Comparison of ENCODE assay signal across 8 cellular contexts in the genomic region with DNA sequence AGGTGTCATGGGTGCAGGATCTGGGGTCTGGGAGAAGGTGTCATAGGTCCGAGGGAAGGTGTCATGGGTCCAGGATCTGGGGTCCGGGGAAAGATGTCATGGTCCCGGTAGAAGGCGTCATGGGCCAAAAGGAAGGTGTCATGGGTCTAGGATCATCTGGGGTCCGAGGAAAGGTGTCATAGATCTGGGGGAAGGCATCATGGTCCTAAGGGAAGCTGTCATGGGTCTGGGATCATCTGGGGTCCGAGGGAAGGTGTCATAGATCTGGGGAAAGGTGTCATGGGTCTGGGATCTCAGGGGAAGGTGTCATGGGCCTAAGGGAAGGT. TPM values are rescaled to one million over a fixed set of nuclear protein-coding genes. Genes with fewer than 3 reads are reported as not detected.
A peak's percentile ranks its signal among the peaks of the same experiment; 100 is the strongest.
DNase-seq lines count a peak whose midpoint lies in the region; ATAC-seq and TF ChIP-seq lines count a peak whose summit lies in the region.

No MANE protein-coding gene starts in this region.

- POLR2A ChIA-PET in activated CD4-positive, alpha-beta T cell treated with anti-CD3 and anti-CD28 coated beads for 36 hours (lab: Charles Lee) = no interaction called here

- peak overlapping the region; percentile 79 for H3K4me3 Mint-ChIP-seq in activated CD4-positive, alpha-beta T cell treated with anti-CD3 and anti-CD28 coated beads for 36 hours
- H3K4me3 Mint-ChIP-seq in activated naive CD8-positive, alpha-beta T cell treated with anti-CD3 and anti-CD28 coated beads for 36 hours = peak overlapping the region; percentile 78

- peaks cover 13% of the 10 kb centered on the region for H3K36me3 Mint-ChIP-seq in activated CD4-positive, alpha-beta T cell treated with anti-CD3 and anti-CD28 coated beads for 36 hours (ENCODE audit: low read depth)
- peaks cover 11% of the 10 kb centered on the region for H3K36me3 Mint-ChIP-seq in activated naive CD8-positive, alpha-beta T cell treated with anti-CD3 and anti-CD28 coated beads for 36 hours

- peaks cover 22% of the 10 kb centered on the region for H3K4me1 Mint-ChIP-seq in activated CD4-positive, alpha-beta T cell treated with anti-CD3 and anti-CD28 coated beads for 36 hours
- peaks cover 25% of the 10 kb centered on the region for H3K4me1 Mint-ChIP-seq in activated naive CD8-positive, alpha-beta T cell treated with anti-CD3 and anti-CD28 coated beads for 36 hours

- peak overlapping the region; percentile 69 for H3K27ac Mint-ChIP-seq in activated CD4-positive, alpha-beta T cell treated with anti-CD3 and anti-CD28 coated beads for 36 hours
- peak overlapping the region; percentile 13 for H3K27ac Mint-ChIP-seq in activated naive CD8-positive, alpha-beta T cell treated with anti-CD3 and anti-CD28 coated beads for 36 hours

- H3K4me3 ChIP-seq in kidney epithelial cell (ENCODE audit: low read depth, low read length) = peak overlapping the region; percentile 81

- no peak for ATAC-seq in activated CD4-positive, alpha-beta T cell treated with anti-CD3 and anti-CD28 coated beads for 36 hours
- no peak for ATAC-seq in HG02885 (IDR thresholded peaks at IDR 0.05; ENCODE audit: poor library complexity, unreplicated experiment)
- ATAC-seq in GM19455 (IDR thresholded peaks at IDR 0.05; ENCODE audit: unreplicated experiment) = no peak
- ATAC-seq in HG03520 (IDR thresholded peaks at IDR 0.05; ENCODE audit: unreplicated experiment) = no peak

- no peaks in the 10 kb centered on the region for H3K36me3 ChIP-seq in kidney epithelial cell (ENCODE audit: control insufficient read depth, insufficient read depth, low read length)

- no peaks in the 10 kb centered on the region for H3K27me3 ChIP-seq in kidney epithelial cell (ENCODE audit: control insufficient read depth, insufficient read depth, low read length)

- H3K27ac ChIP-seq in substantia nigra (ENCODE audit: low read depth, low read length, poor library complexity, severe bottlenecking) = peak overlapping the region; percentile 67

- no peaks in the 10 kb centered on the region for H3K9me3 Mint-ChIP-seq in activated CD4-positive, alpha-beta T cell treated with anti-CD3 and anti-CD28 coated beads for 36 hours (ENCODE audit: low read depth)
- H3K9me3 Mint-ChIP-seq in activated naive CD8-positive, alpha-beta T cell treated with anti-CD3 and anti-CD28 coated beads for 36 hours = no peaks in the 10 kb centered on the region

- CTCF ChIA-PET in activated CD4-positive, alpha-beta T cell treated with anti-CD3 and anti-CD28 coated beads for 36 hours (lab: Charles Lee) = interaction anchor here (0.6 kb wide), 1 partner anchor 33 kb away, joined by 3 read pairs; no protein-coding TSS in a partner anchor

- no peaks in the 10 kb centered on the region for H3K27me3 Mint-ChIP-seq in activated CD4-positive, alpha-beta T cell treated with anti-CD3 and anti-CD28 coated beads for 36 hours
- H3K27me3 Mint-ChIP-seq in activated naive CD8-positive, alpha-beta T cell treated with anti-CD3 and anti-CD28 coated beads for 36 hours = peaks cover 3% of the 10 kb centered on the region

- DNase-seq in activated CD4-positive, alpha-beta T cell treated with anti-CD3 and anti-CD28 coated beads for 36 hours = no peak
- no peak for DNase-seq in activated CD4-positive, alpha-beta T cell treated with anti-CD3 and anti-CD28 coated beads, Interleukin-2, amount 50 U/mL, for 4 hours
- no peak for DNase-seq in activated naive CD8-positive, alpha-beta T cell treated with anti-CD3 and anti-CD28 coated beads for 36 hours
- DNase-seq in kidney epithelial cell (ENCODE audit: low read depth) (no peak), substantia nigra (lab: John Stamatoyannopoulos, UW) (no peak)

- intact Hi-C loops in activated CD4-positive, alpha-beta T cell treated with anti-CD3 and anti-CD28 coated beads for 36 hours (cut with DNase I, micrococcal nuclease) = no loop called here

- no peak for TF ChIP-seq CTCF in kidney epithelial cell (IDR thresholded peaks at IDR 0.05; ENCODE audit: insufficient read depth, low read length, poor library complexity, severe bottlenecking)

RNA-seq across cellular contexts. Expression of gene RAB40C, which starts 1.0 kb away (rescaled TPM):
- total RNA-seq in activated CD4-positive, alpha-beta T cell treated with anti-CD3 and anti-CD28 coated beads for 36 hours = 1 to 10 TPM; 8.9 to 9.6 TPM
- 1 to 10 TPM; 7.2 to 7.6 TPM for total RNA-seq in activated naive CD8-positive, alpha-beta T cell treated with anti-CD3 and anti-CD28 coated beads for 36 hours
- 16.5 and 26.9 TPM in 2 replicates for total RNA-seq in kidney epithelial cell

RNA-seq across cellular contexts. Expression of gene PIGQ, which starts 21.1 kb away (rescaled TPM):
- total RNA-seq in activated CD4-positive, alpha-beta T cell treated with anti-CD3 and anti-CD28 coated beads for 36 hours = 10 to 100 TPM; 24.2 to 24.7 TPM
- 10 to 100 TPM; 28.8 to 29.1 TPM for total RNA-seq in activated naive CD8-positive, alpha-beta T cell treated with anti-CD3 and anti-CD28 coated beads for 36 hours
- 54.9 and 63.1 TPM in 2 replicates for total RNA-seq in kidney epithelial cell

RNA-seq across cellular contexts. Expression of gene NHLRC4, which starts 24.0 kb away (rescaled TPM):
- total RNA-seq in activated CD4-positive, alpha-beta T cell treated with anti-CD3 and anti-CD28 coated beads for 36 hours = under 1 TPM; 0.19 to 0.87 TPM
- under 1 TPM; 0.54 to 0.76 TPM for total RNA-seq in activated naive CD8-positive, alpha-beta T cell treated with anti-CD3 and anti-CD28 coated beads for 36 hours
- total RNA-seq in kidney epithelial cell = 0.46 and 2.3 TPM in 2 replicates

RNA-seq across cellular contexts. Expression of gene PRR35, which starts 30.6 kb away (rescaled TPM):
- not detected for total RNA-seq in activated CD4-positive, alpha-beta T cell treated with anti-CD3 and anti-CD28 coated beads for 36 hours
- total RNA-seq in activated naive CD8-positive, alpha-beta T cell treated with anti-CD3 and anti-CD28 coated beads for 36 hours = not detected
- total RNA-seq in kidney epithelial cell = not detected in 2 replicates

RNA-seq across cellular contexts. Expression of gene WFIKKN1, which starts 39.9 kb away (rescaled TPM):
- 1 to 10 TPM in 1 of 2 experiments, under 1 TPM in 1; 0.74 to 1.1 TPM for total RNA-seq in activated CD4-positive, alpha-beta T cell treated with anti-CD3 and anti-CD28 coated beads for 36 hours
- total RNA-seq in activated naive CD8-positive, alpha-beta T cell treated with anti-CD3 and anti-CD28 coated beads for 36 hours = under 1 TPM in 1 of 2 experiments, not detected in 1; 0.10 TPM
- 0.08 TPM in 1 of 2 replicates, not detected in the other for total RNA-seq in kidney epithelial cell
